ENCODE assay signal across 32 cellular contexts in the genomic region with DNA sequence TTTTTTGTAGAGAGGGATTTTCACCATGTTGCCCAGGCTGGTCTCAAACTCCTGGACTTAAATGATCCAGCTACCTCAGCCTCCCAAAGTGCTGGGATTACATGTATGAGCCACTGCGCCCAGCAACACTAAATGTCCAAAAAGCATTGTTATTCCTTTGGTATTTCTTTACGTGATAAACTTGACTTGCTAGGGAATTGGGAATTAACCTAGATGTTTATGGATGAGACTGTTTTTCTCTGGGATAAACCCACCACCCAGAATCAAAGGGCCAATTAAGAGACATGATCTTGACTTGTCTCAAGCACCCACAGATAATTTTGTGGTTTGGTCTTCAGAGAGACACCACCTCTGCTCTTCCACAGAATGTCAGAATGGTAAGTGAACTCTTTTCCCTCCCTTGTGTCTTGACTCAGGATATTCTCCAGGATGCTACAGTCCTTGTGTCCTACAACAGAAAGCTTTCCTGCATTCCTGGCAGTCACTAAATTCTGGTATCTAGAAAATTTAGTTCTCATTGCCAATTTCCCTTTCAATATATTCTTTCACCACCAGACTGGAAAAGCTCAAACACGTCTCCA. TPM values are rescaled to one million over a fixed set of nuclear protein-coding genes. Genes with fewer than 3 reads are reported as not detected.
"Had no signal": no experiment of that assay in that cellular context is flagged by ENCODE, and none has a peak within 500 bp of the region (broad histone marks: within the 10 kb centered on the region; RNA-seq: fewer than 3 reads in every experiment).

No MANE protein-coding gene starts in this region.

- H3K36me3 ChIP-seq: ascending aorta, brain microvascular endothelial cell, breast epithelium had no signal

- H3K27me3 ChIP-seq: ascending aorta, body of pancreas, brain microvascular endothelial cell, breast epithelium had no signal

- H3K27ac ChIP-seq: ascending aorta, body of pancreas, brain microvascular endothelial cell, breast epithelium, VCaP had no signal

- ATAC-seq: activated CD4-positive, alpha-beta T cell treated with anti-CD3 and anti-CD28 coated beads for 36 hours; activated CD8-positive, alpha-beta memory T cell treated with anti-CD3 and anti-CD28 coated beads, Interleukin-2, amount 10 ng/mL, durations not matched to agents 7 days and 5 days; activated CD8-positive, alpha-beta T cell treated with anti-CD3 and anti-CD28 coated beads, Interleukin-2, amount 10 ng/mL, durations not matched to agents 7 days and 5 days; activated naive CD8-positive, alpha-beta T cell treated with anti-CD3 and anti-CD28 coated beads, Interleukin-2, amount 50 U/mL, for 24 hours; body of pancreas had no signal

- H3K4me1 ChIP-seq: ascending aorta, body of pancreas, breast epithelium had no signal

- FAIRE-seq: TTC549 had no signal

- H3K4me3 ChIP-seq: ascending aorta, body of pancreas, breast epithelium had no signal

- H3K9me3 ChIP-seq: ascending aorta, body of pancreas, breast epithelium had no signal

- DNase-seq: activated B cell treated with CpG ODN at 0.5 μM for 24 hours; activated CD4-positive, alpha-beta memory T cell treated with anti-CD3 and anti-CD28 coated beads, Interleukin-2, amount 10 ng/mL, durations not matched to agents 7 days and 5 days; activated CD4-positive, alpha-beta T cell treated with anti-CD3 and anti-CD28 coated beads for 36 hours; activated CD4-positive, alpha-beta T cell treated with anti-CD3 and anti-CD28 coated beads for 48 hours; activated CD4-positive, alpha-beta T cell treated with anti-CD3 and anti-CD28 coated beads, Interleukin-2, amount 10 ng/mL, durations not matched to agents 7 days and 5 days; activated CD4-positive, alpha-beta T cell treated with anti-CD3 and anti-CD28 coated beads, Interleukin-2, amount 50 U/mL, for 48 hours; activated CD4-positive, CD25-positive, alpha-beta regulatory T cell treated with anti-CD3 and anti-CD28 coated beads, Interleukin-2, amount 50 U/mL, for 72 hours; activated CD8-positive, alpha-beta memory T cell treated with anti-CD3 and anti-CD28 coated beads for 24 hours; activated CD8-positive, alpha-beta memory T cell treated with anti-CD3 and anti-CD28 coated beads, Interleukin-2, amount 10 ng/mL, durations not matched to agents 7 days and 5 days; activated CD8-positive, alpha-beta memory T cell treated with anti-CD3 and anti-CD28 coated beads, Interleukin-2, amount 50 U/mL, for 48 hours; activated CD8-positive, alpha-beta T cell treated with anti-CD3 and anti-CD28 coated beads, Interleukin-2, amount 10 ng/mL, durations not matched to agents 7 days and 5 days; activated effector memory CD4-positive, alpha-beta T cell treated with Interleukin-2 at 50 U/mL for 16 hours; activated gamma-delta T cell; activated naive CD4-positive, alpha-beta T cell treated with anti-CD3 and anti-CD28 coated beads, Interleukin-2, amount 10 ng/mL, durations not matched to agents 7 days and 5 days; activated naive CD4-positive, alpha-beta T cell treated with Interleukin-2 at 50 U/mL for 16 hours; activated naive CD8-positive, alpha-beta T cell treated with anti-CD3 and anti-CD28 coated beads, Interleukin-2, amount 10 ng/mL, durations not matched to agents 7 days and 5 days; activated naive CD8-positive, alpha-beta T cell treated with anti-CD3 and anti-CD28 coated beads, Interleukin-2, amount 50 U/mL, for 24 hours; activated T-cell treated with anti-CD3 and anti-CD28 coated beads, Interleukin-2, amount 50 U/mL, for 24 hours; activated T-cell treated with anti-CD3 and anti-CD28 coated beads, Interleukin-2, amount 50 U/mL, for 48 hours; amygdala; anterior cingulate cortex; body of pancreas; brain microvascular endothelial cell; central memory CD4-positive, alpha-beta T cell; T-helper 1 cell; T-helper 2 cell; T-helper 9 cell had no signal

RNA-seq across cellular contexts. Expression of gene ALDH1A1, which starts 55.7 kb away (rescaled TPM):
- total RNA-seq: activated B cell treated with CpG ODN at 0.5 μM for 24 hours; activated CD4-positive, alpha-beta memory T cell treated with anti-CD3 and anti-CD28 coated beads, Interleukin-2, amount 10 ng/mL, durations not matched to agents 7 days and 5 days; activated CD4-positive, alpha-beta T cell treated with anti-CD3 and anti-CD28 coated beads for 36 hours; activated CD4-positive, alpha-beta T cell treated with anti-CD3 and anti-CD28 coated beads, Interleukin-2, amount 10 ng/mL, durations not matched to agents 7 days and 5 days; activated CD8-positive, alpha-beta memory T cell treated with anti-CD3 and anti-CD28 coated beads, Interleukin-2, amount 10 ng/mL, durations not matched to agents 7 days and 5 days; activated CD8-positive, alpha-beta T cell treated with anti-CD3 and anti-CD28 coated beads, Interleukin-2, amount 10 ng/mL, durations not matched to agents 7 days and 5 days; activated T-helper 2 cell treated with anti-CD3 and anti-CD28 coated beads, Interferon-gamma antibody, Interleukin-2, Interleukin-4, amounts not matched to agents 10 μg/mL and 5 μg/mL and 100 μg/mL, durations not matched to agents 14 hours and 24 hours and 36 hours had no signal
